25 cellular contexts compared by ENCODE assay signal in the genomic region with DNA sequence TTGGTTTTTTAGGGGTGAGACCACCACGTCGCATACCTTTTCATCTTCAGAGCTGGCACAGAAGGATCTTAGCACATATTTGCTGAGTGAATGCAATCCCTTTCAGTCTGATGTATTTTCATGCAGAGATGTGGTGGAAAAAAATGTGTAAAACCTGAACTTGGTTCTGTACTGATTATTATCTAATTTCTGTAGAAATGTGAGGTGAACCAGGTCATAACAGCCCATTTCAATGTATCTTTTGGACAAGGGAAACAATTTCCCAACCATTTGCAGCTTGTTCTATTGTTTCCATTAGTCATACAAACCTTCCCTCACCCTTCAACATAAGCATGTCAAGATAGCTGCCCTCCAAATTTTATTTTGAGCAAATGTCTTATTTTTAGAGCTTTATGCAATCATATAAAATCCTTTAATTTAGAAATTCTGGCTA. TPM values are rescaled to one million over a fixed set of nuclear protein-coding genes. Genes with fewer than 3 reads are reported as not detected.
DNase-seq lines count a peak whose midpoint lies in the region; ATAC-seq, FAIRE-seq and TF ChIP-seq lines count a peak whose summit lies in the region.
"Had no signal": no experiment of that assay in that cellular context is flagged by ENCODE, and none has a peak within 500 bp of the region (broad histone marks: within the 10 kb centered on the region; RNA-seq: fewer than 3 reads in every experiment).

No MANE protein-coding gene starts in this region.

- H3K9me3 Mint-ChIP-seq in activated CD4-positive, alpha-beta T cell treated with anti-CD3 and anti-CD28 coated beads, Interleukin-2, amount 10 ng/mL, durations not matched to agents 24 days and 14 days, result peaks cover 15% of the 10 kb centered on the region
- peaks cover 29% of the 10 kb centered on the region for H3K9me3 Mint-ChIP-seq in activated T-helper 2 cell treated with anti-CD3 and anti-CD28 coated beads, Interferon-gamma antibody, Interleukin-2, Interleukin-4, amounts not matched to agents 10 μg/mL and 5 μg/mL and 100 μg/mL, durations not matched to agents 14 hours and 24 hours and 36 hours
- H3K9me3 Mint-ChIP-seq: immature natural killer cell had no signal

- intact Hi-C loops in activated CD4-positive, alpha-beta T cell treated with anti-CD3 and anti-CD28 coated beads, Interleukin-2, amount 10 ng/mL, durations not matched to agents 24 days and 14 days (cut with micrococcal nuclease), result loop anchor here (1.0 to 5.0 kb wide), 6 partner anchors 55 to 433 kb away; no protein-coding TSS in a partner anchor
- intact Hi-C loops in activated T-helper 2 cell treated with anti-CD3 and anti-CD28 coated beads, Interferon-gamma antibody, Interleukin-2, Interleukin-4, amounts not matched to agents 10 μg/mL and 5 μg/mL and 100 μg/mL, durations not matched to agents 14 hours and 24 hours and 36 hours (cut with micrococcal nuclease), result loop anchor here (2.0 to 5.0 kb wide), 6 partner anchors 103 to 431 kb away; no protein-coding TSS in a partner anchor

- peaks cover 29% of the 10 kb centered on the region for H3K4me1 Mint-ChIP-seq in activated CD4-positive, alpha-beta T cell treated with anti-CD3 and anti-CD28 coated beads, Interleukin-2, amount 10 ng/mL, durations not matched to agents 24 days and 14 days
- peaks cover 65% of the 10 kb centered on the region for H3K4me1 Mint-ChIP-seq in activated T-helper 2 cell treated with anti-CD3 and anti-CD28 coated beads, Interferon-gamma antibody, Interleukin-2, Interleukin-4, amounts not matched to agents 10 μg/mL and 5 μg/mL and 100 μg/mL, durations not matched to agents 14 hours and 24 hours and 36 hours (ENCODE audit: low read depth)
- H3K4me1 Mint-ChIP-seq: immature natural killer cell, nephron progenitor cell, T-helper 17 cell, WTC11 had no signal

- H3K27ac ChIP-seq in small intestine (ENCODE audit: low read depth in 1 of 2, low read length in 1 of 2), result no peak overlapping the region
- H3K27ac ChIP-seq: A549, esophagus squamous epithelium, heart right ventricle, sigmoid colon had no signal

- no peaks in the 10 kb centered on the region for H3K4me1 ChIP-seq in small intestine (ENCODE audit: control insufficient read depth in 2 of 2, insufficient read depth in 1 of 2, low read depth in 1 of 2, low read length in 1 of 2)
- H3K4me1 ChIP-seq: A549, esophagus squamous epithelium, sigmoid colon had no signal

- no peak for ATAC-seq in HG03442 (IDR thresholded peaks at IDR 0.05; ENCODE audit: unreplicated experiment)
- ATAC-seq: A549, heart right ventricle, left ventricle myocardium superior, T-helper 17 cell, WTC11 had no signal

- H3K4me3 ChIP-seq in fibroblast of villous mesenchyme (ENCODE audit: low read depth, low read length) (no peak overlapping the region), small intestine (ENCODE audit: low read depth in 1 of 2, low read length in 2 of 2) (no peak overlapping the region)
- H3K4me3 ChIP-seq: A549, esophagus squamous epithelium, heart right ventricle, sigmoid colon had no signal

- peaks cover 1% of the 10 kb centered on the region for H3K36me3 Mint-ChIP-seq in activated CD4-positive, alpha-beta T cell treated with anti-CD3 and anti-CD28 coated beads, Interleukin-2, amount 10 ng/mL, durations not matched to agents 24 days and 14 days (ENCODE audit: low read depth)
- peaks cover 38% of the 10 kb centered on the region for H3K36me3 Mint-ChIP-seq in activated T-helper 2 cell treated with anti-CD3 and anti-CD28 coated beads, Interferon-gamma antibody, Interleukin-2, Interleukin-4, amounts not matched to agents 10 μg/mL and 5 μg/mL and 100 μg/mL, durations not matched to agents 14 hours and 24 hours and 36 hours (ENCODE audit: low read depth)
- H3K36me3 Mint-ChIP-seq: WTC11 had no signal

- H3K27me3 Mint-ChIP-seq in activated CD4-positive, alpha-beta T cell treated with anti-CD3 and anti-CD28 coated beads, Interleukin-2, amount 10 ng/mL, durations not matched to agents 24 days and 14 days, result no peaks in the 10 kb centered on the region
- no peaks in the 10 kb centered on the region for H3K27me3 Mint-ChIP-seq in activated T-helper 2 cell treated with anti-CD3 and anti-CD28 coated beads, Interferon-gamma antibody, Interleukin-2, Interleukin-4, amounts not matched to agents 10 μg/mL and 5 μg/mL and 100 μg/mL, durations not matched to agents 14 hours and 24 hours and 36 hours (ENCODE audit: low read depth)
- H3K27me3 Mint-ChIP-seq: T-helper 17 cell had no signal

- FAIRE-seq in small intestine (lab: Jason Lieb, UNC), result no peak
- FAIRE-seq: A549 had no signal

- no peaks in the 10 kb centered on the region for H3K9me3 ChIP-seq in small intestine (ENCODE audit: control insufficient read depth, low read depth)
- H3K9me3 ChIP-seq: A549, esophagus squamous epithelium, heart right ventricle, sigmoid colon had no signal

- peak overlapping the region; percentile 92 for H3K27ac Mint-ChIP-seq in activated CD4-positive, alpha-beta T cell treated with anti-CD3 and anti-CD28 coated beads, Interleukin-2, amount 10 ng/mL, durations not matched to agents 24 days and 14 days
- H3K27ac Mint-ChIP-seq in activated T-helper 2 cell treated with anti-CD3 and anti-CD28 coated beads, Interferon-gamma antibody, Interleukin-2, Interleukin-4, amounts not matched to agents 10 μg/mL and 5 μg/mL and 100 μg/mL, durations not matched to agents 14 hours and 24 hours and 36 hours, result peak overlapping the region; percentile 93
- H3K27ac Mint-ChIP-seq: immature natural killer cell, nephron progenitor cell, T-helper 17 cell, WTC11 had no signal

- H3K27me3 ChIP-seq in small intestine (ENCODE audit: control insufficient read depth in 2 of 2, insufficient read depth in 2 of 2, low read length in 2 of 2), result no peaks in the 10 kb centered on the region
- H3K27me3 ChIP-seq: esophagus squamous epithelium, sigmoid colon had no signal

- 87 to 97% (median 94%) methylated on average over 2 of the region's 2 CpGs for WGBS in small intestine, 3 donors

- no peak for TF ChIP-seq CTCF in fibroblast of villous mesenchyme (IDR thresholded peaks at IDR 0.05; ENCODE audit: insufficient read depth, low read depth, low read length)

- H3K36me3 ChIP-seq in small intestine (ENCODE audit: control insufficient read depth in 2 of 2, insufficient read depth in 2 of 2, low read length in 2 of 2), result no peaks in the 10 kb centered on the region
- H3K36me3 ChIP-seq: esophagus squamous epithelium, heart right ventricle, sigmoid colon had no signal

- DNase-seq in activated CD4-positive, alpha-beta T cell treated with anti-CD3 and anti-CD28 coated beads, Interleukin-2, amount 10 ng/mL, durations not matched to agents 24 days and 14 days, result no peak
- no peak for DNase-seq in activated CD4-positive, alpha-beta T cell treated with anti-CD3 and anti-CD28 coated beads, Interleukin-2, amount 50 U/mL, for 4 hours
- DNase-seq in AG20443 (ENCODE audit: low spot score), result peak; percentile 34
- no peak for DNase-seq in activated T-helper 2 cell treated with anti-CD3 and anti-CD28 coated beads, Interferon-gamma antibody, Interleukin-2, Interleukin-4, amounts not matched to agents 10 μg/mL and 5 μg/mL and 100 μg/mL, durations not matched to agents 14 hours and 24 hours and 36 hours (ENCODE audit: low spot score)
- peak; percentile 8 for DNase-seq in fibroblast of villous mesenchyme (ENCODE audit: low read depth)
- no peak for DNase-seq in small intestine
- no peak for DNase-seq in hypothalamus (lab: John Stamatoyannopoulos, UW)
- DNase-seq: activated gamma-delta T cell treated with Interleukin-2 at 50 U/mL for 16 hours; cerebellar nuclear complex; effector memory CD4-positive, alpha-beta T cell; esophagus squamous epithelium; heart right ventricle; immature natural killer cell; left ventricle myocardium superior; NCI-H146; NCI-H2171; NCI-H526 treated with DMSO at 0.1 percent for 48 hours; nephron progenitor cell; posterior cingulate gyrus; sigmoid colon; stimulated activated CD4-positive, alpha-beta T cell treated with anti-CD3 and anti-CD28 coated beads, Interleukin-2, amount 100 ng/mL, for 24 hours; T-helper 17 cell had no signal

- no peak overlapping the region for H3K4me3 Mint-ChIP-seq in activated CD4-positive, alpha-beta T cell treated with anti-CD3 and anti-CD28 coated beads, Interleukin-2, amount 10 ng/mL, durations not matched to agents 24 days and 14 days
- H3K4me3 Mint-ChIP-seq in activated T-helper 2 cell treated with anti-CD3 and anti-CD28 coated beads, Interferon-gamma antibody, Interleukin-2, Interleukin-4, amounts not matched to agents 10 μg/mL and 5 μg/mL and 100 μg/mL, durations not matched to agents 14 hours and 24 hours and 36 hours (ENCODE audit: low read depth), result no peak overlapping the region
- H3K4me3 Mint-ChIP-seq: immature natural killer cell, nephron progenitor cell, T-helper 17 cell, WTC11 had no signal

RNA-seq across cellular contexts. Expression of a gene that starts 46.8 kb away (rescaled TPM):
- total RNA-seq in activated CD4-positive, alpha-beta T cell treated with anti-CD3 and anti-CD28 coated beads, Interleukin-2, amount 10 ng/mL, durations not matched to agents 24 days and 14 days, result 100 and 101 TPM in 2 replicates
- 120 and 121 TPM in 2 replicates for total RNA-seq in activated T-helper 2 cell treated with anti-CD3 and anti-CD28 coated beads, Interferon-gamma antibody, Interleukin-2, Interleukin-4, amounts not matched to agents 10 μg/mL and 5 μg/mL and 100 μg/mL, durations not matched to agents 14 hours and 24 hours and 36 hours
- 21.6 and 37.4 TPM in 2 replicates for total RNA-seq in fibroblast of villous mesenchyme
- polyA plus RNA-seq in small intestine, result 1 to 10 TPM; 2.5 to 5.8 (median 3.2) TPM

Comparison
In these comparisons a context has a peak if more than half of its experiments do, and no peak if none do; other contexts are left out.
1. DNase-seq: peak in AG20443 (single experiment) and fibroblast of villous mesenchyme (single experiment); none in activated CD4-positive, alpha-beta T cell treated with anti-CD3 and anti-CD28 coated beads, Interleukin-2, amount 10 ng/mL, durations not matched to agents 24 days and 14 days (single experiment), activated CD4-positive, alpha-beta T cell treated with anti-CD3 and anti-CD28 coated beads, Interleukin-2, amount 50 U/mL, for 4 hours (0 of 2), activated T-helper 2 cell treated with anti-CD3 and anti-CD28 coated beads, Interferon-gamma antibody, Interleukin-2, Interleukin-4, amounts not matched to agents 10 μg/mL and 5 μg/mL and 100 μg/mL, durations not matched to agents 14 hours and 24 hours and 36 hours (single experiment), small intestine (single experiment) and hypothalamus (0 of 51).